Comparison of ENCODE assay signal across 23 cellular contexts in genomic region chr9:14538529-14538928, GRCh38.
DNase-seq lines count a peak whose midpoint lies in the region; ATAC-seq, FAIRE-seq and TF ChIP-seq lines count a peak whose summit lies in the region.
"Had no signal": no experiment of that assay in that cellular context is flagged by ENCODE, and none has a peak within 500 bp of the region (broad histone marks: within the 10 kb centered on the region; RNA-seq: fewer than 3 reads in every experiment).

No MANE protein-coding gene starts in this region.

- no peaks in the 10 kb centered on the region; the same call in 2 of the 3 replicates for H3K36me3 Mint-ChIP-seq in GM23338 (ENCODE audit: low read depth)
- H3K36me3 Mint-ChIP-seq: CD8-positive, alpha-beta memory T cell had no signal

- no peaks in the 10 kb centered on the region for H3F3A ChIP-seq in GM23338 (replicated peaks; ENCODE audit: low read depth)

- H3K4me2 ChIP-seq in GM23338 = no peak overlapping the region
- no peak overlapping the region for H3K4me2 ChIP-seq in H1 (ENCODE audit: insufficient read depth in 1 of 2, low read depth in 2 of 2, low read length in 2 of 2)

- no peak overlapping the region for H2BK15ac ChIP-seq in H1 (ENCODE audit: low read length)

- no peak overlapping the region for H2AK5ac ChIP-seq in H1 (ENCODE audit: low read depth, low read length)

- CTCF ChIA-PET in H1 (lab: Charles Lee; ENCODE audit: partially characterized antibody) = no interaction called here

- H3K9me3 Mint-ChIP-seq in GM23338 = no peaks in the 10 kb centered on the region; the same call in 2 of the 3 replicates
- H3K9me3 Mint-ChIP-seq: CD8-positive, alpha-beta memory T cell had no signal

- H3K18ac ChIP-seq in H1 (ENCODE audit: extremely low read depth, low read length) = no peak overlapping the region; the same call in 1 of the 2 replicates

- peaks cover 8% of the 10 kb centered on the region for H3K27me3 Mint-ChIP-seq in GM23338 (ENCODE audit: insufficient read depth, low read depth, poor library complexity)

- no peaks in the 10 kb centered on the region for H3K79me1 ChIP-seq in H1 (ENCODE audit: low read depth, low read length)

- TF ChIP-seq EP300 in H1 (IDR thresholded peaks at IDR 0.05; ENCODE audit: borderline replicate concordance in 1 of 2, low read depth in 2 of 2, low read length in 2 of 2) = no peak

- H3K79me2 ChIP-seq in GM23338 (replicated peaks; ENCODE audit: insufficient read depth) (no peaks in the 10 kb centered on the region), H1 (ENCODE audit: control insufficient read depth in 1 of 2, insufficient read depth in 2 of 2, low read length in 2 of 2) (no peaks in the 10 kb centered on the region)

- H3K14ac ChIP-seq in H1 (ENCODE audit: insufficient read length) = no peak overlapping the region

- no peak overlapping the region for H3K4me3 Mint-ChIP-seq in GM23338
- H3K4me3 Mint-ChIP-seq: CD8-positive, alpha-beta memory T cell had no signal

- no peak overlapping the region for H3K27ac Mint-ChIP-seq in GM23338
- H3K27ac Mint-ChIP-seq: CD8-positive, alpha-beta memory T cell had no signal

- intact Hi-C loops in prostate gland (cut with DNase I) (no loop called here), pancreas (cut with DNase I) (no loop called here)

- no peak overlapping the region for H3K9ac ChIP-seq in H1 (replicated peaks in 1 of 4; ENCODE audit: extremely low read depth in 1 of 4, low read depth in 3 of 4, low read length in 3 of 4)

- H3K4me1 ChIP-seq in GM23338 (ENCODE audit: insufficient read depth) (peaks cover 17% of the 10 kb centered on the region), H1 (replicated peaks in 1 of 4; ENCODE audit: control insufficient read depth in 3 of 4, insufficient read depth in 4 of 4, low read length in 3 of 4) (peaks cover 11 to 19% (median 14%) of the 10 kb centered on the region in 4 experiments), mesodermal cell (ENCODE audit: control insufficient read depth, insufficient read depth, low read length, poor library complexity, severe bottlenecking) (peaks cover 25% of the 10 kb centered on the region), prostate gland (replicated peaks) (no peaks in the 10 kb centered on the region), pancreas (no peaks in the 10 kb centered on the region)

- ATAC-seq in GM23338 (no peak), pancreas (no peak), GM21737 (IDR thresholded peaks at IDR 0.05; ENCODE audit: unreplicated experiment) (no peak)
- ATAC-seq: Right ventricle myocardium inferior had no signal

- no peak overlapping the region for H3K23ac ChIP-seq in H1 (ENCODE audit: insufficient read length)

- no peaks in the 10 kb centered on the region for H3K23me2 ChIP-seq in H1 (ENCODE audit: low read depth, low read length)

- WGBS in H1 (ENCODE audit: extremely low coverage in 1 of 2, insufficient coverage in 1 of 2, insufficient read length in 1 of 2, insufficient replicate concordance in 2 of 2, low coverage in 1 of 2, low lambda C conversion rate in 2 of 2, missing lambda C conversion rate in 1 of 2), 2 experiments = 91% methylated on average over 4 of the region's 4 CpGs; no CpG with 5 or more reads in 1 of the 2 experiments
- 94 to 100% methylated on average over 1 to 2 of the region's 4 CpGs for WGBS in mesodermal cell (ENCODE audit: insufficient coverage in 2 of 2), 2 experiments
- WGBS in prostate gland = 91% methylated on average over 4 of the region's 4 CpGs
- 76 to 86% methylated on average over 4 of the region's 4 CpGs for WGBS in pancreas, 2 donors

- TF ChIP-seq POLR2A in H1 (IDR thresholded peaks at IDR 0.05; ENCODE audit: control extremely low read depth in 1 of 2, low read depth in 2 of 2, low read length in 2 of 2) (no peak), prostate gland (IDR thresholded peaks at IDR 0.05) (no peak)

- no peak overlapping the region for H3K4ac ChIP-seq in H1 (replicated peaks; ENCODE audit: insufficient read length, low read depth, low read length)

- no peaks in the 10 kb centered on the region for H4K20me1 ChIP-seq in GM23338 (replicated peaks; ENCODE audit: insufficient read depth)
- H4K20me1 ChIP-seq in H1 (replicated peaks in 1 of 2; ENCODE audit: control insufficient read depth in 1 of 2, insufficient read depth in 2 of 2, low read length in 2 of 2) = no peaks in the 10 kb centered on the region

- TF ChIP-seq RAD21 in H1 (IDR thresholded peaks at IDR 0.05 in 1 of 2, conservative IDR thresholded peaks at IDR 0.05 in 1 of 2; ENCODE audit: low read depth in 2 of 2, low read length in 2 of 2) = no peak

- H4K8ac ChIP-seq in H1 (ENCODE audit: extremely low read depth, insufficient read depth, low read length) = no peak overlapping the region

- no peaks in the 10 kb centered on the region for H3K9me2 ChIP-seq in GM23338 (ENCODE audit: insufficient read depth)

- no peak overlapping the region for H4K91ac ChIP-seq in H1 (replicated peaks; ENCODE audit: insufficient read length, low read length)

- no peak overlapping the region for H2BK5ac ChIP-seq in H1 (ENCODE audit: low read depth, low read length)

- no peak overlapping the region for H4K5ac ChIP-seq in H1 (ENCODE audit: insufficient read length, low read depth, low read length)

- no peak overlapping the region for H2BK12ac ChIP-seq in H1 (ENCODE audit: low read depth, low read length)

- no peak overlapping the region for H3K56ac ChIP-seq in H1 (replicated peaks; ENCODE audit: insufficient read length, low read depth, low read length)

- H3K27me3 ChIP-seq in GM23338 (ENCODE audit: insufficient read depth) (no peaks in the 10 kb centered on the region), H1 (replicated peaks in 1 of 4; ENCODE audit: control insufficient read depth in 3 of 4, extremely low read depth in 1 of 4, insufficient read depth in 3 of 4, low read length in 3 of 4) (no peaks in the 10 kb centered on the region; a peak in 1 of 7 replicates), prostate gland (replicated peaks; ENCODE audit: insufficient read depth) (peaks cover 2% of the 10 kb centered on the region), pancreas (no peaks in the 10 kb centered on the region)
- H3K27me3 ChIP-seq: SJSA1 had no signal

- FAIRE-seq in H1 (lab: Jason Lieb, UNC) (no peak), pancreas (lab: Jason Lieb, UNC) (no peak)
- FAIRE-seq: A204.1, HTR-8/SVneo had no signal

- H3K27ac ChIP-seq in GM23338 (ENCODE audit: low read depth) (no peak overlapping the region), H1 (ENCODE audit: low read depth, low read length) (no peak overlapping the region), mesodermal cell (ENCODE audit: low read depth, low read length, severe bottlenecking) (peak overlapping the region; percentile 36), prostate gland (no peak overlapping the region), pancreas (no peak overlapping the region)
- H3K27ac ChIP-seq: C4-2B, SJSA1 had no signal

- H3K9me3 ChIP-seq in H1 (ENCODE audit: insufficient read depth in 2 of 2, low read depth in 1 of 2, low read length in 1 of 2) = no peaks in the 10 kb centered on the region
- H3K9me3 ChIP-seq in mesodermal cell (ENCODE audit: control insufficient read depth, low read length) = no peaks in the 10 kb centered on the region
- H3K9me3 ChIP-seq in prostate gland = no peaks in the 10 kb centered on the region
- no peaks in the 10 kb centered on the region for H3K9me3 ChIP-seq in pancreas
- H3K9me3 ChIP-seq: SJSA1 had no signal

- H2BK20ac ChIP-seq in H1 (ENCODE audit: low read length) = peak overlapping the region; percentile 55; the same call in 1 of the 2 replicates

- POLR2A ChIA-PET in H1 (lab: Charles Lee; ENCODE audit: partially characterized antibody) = no interaction called here

- DNase-seq in GM23338 (ENCODE audit: low spot score) = no peak
- DNase-seq in NCI-H82 treated with DMSO at 0.1 percent for 48 hours (lab: John Stamatoyannopoulos, UW; ENCODE audit: unreplicated experiment) = peak; percentile 96
- DNase-seq in H1 (ENCODE audit: low read depth in 1 of 2, low spot score in 2 of 2) = no peak
- no peak for DNase-seq in prostate gland (ENCODE audit: low spot score)
- DNase-seq in pancreas = no peak
- DNase-seq: Calu3; CD8-positive, alpha-beta memory T cell; DMS53; EL; HCEC 1CT; IMR-90; NCI-H1417; NCI-H1694 treated with DMSO at 0.1 percent for 48 hours; NCI-H2107; NCI-H524; NCI-H774 had no signal

- H3K4me3 ChIP-seq in GM23338 (no peak overlapping the region), H1 (ENCODE audit: extremely low read depth in 1 of 4, insufficient read depth in 2 of 4, low read depth in 3 of 4, low read length in 4 of 4) (no peak overlapping the region), mesodermal cell (ENCODE audit: extremely low read depth, insufficient read depth, low read length, poor library complexity, severe bottlenecking) (no peak overlapping the region), prostate gland (no peak overlapping the region), pancreas (no peak overlapping the region)
- H3K4me3 ChIP-seq: SJSA1 had no signal

- H3K36me3 ChIP-seq in GM23338 (ENCODE audit: insufficient read depth) (no peaks in the 10 kb centered on the region), H1 (ENCODE audit: control insufficient read depth in 2 of 4, insufficient read depth in 4 of 4, low read length in 3 of 4) (no peaks in the 10 kb centered on the region), mesodermal cell (ENCODE audit: control insufficient read depth, insufficient read depth, low read length) (no peaks in the 10 kb centered on the region), prostate gland (no peaks in the 10 kb centered on the region), pancreas (no peaks in the 10 kb centered on the region)
- H3K36me3 ChIP-seq: SJSA1 had no signal

- H2BK120ac ChIP-seq in H1 (replicated peaks; ENCODE audit: low read depth, low read length) = no peak overlapping the region

- H3K4me1 Mint-ChIP-seq in GM23338 = peaks cover 35% of the 10 kb centered on the region
- H3K4me1 Mint-ChIP-seq: CD8-positive, alpha-beta memory T cell had no signal

- TF ChIP-seq CTCF in GM23338 (conservative IDR thresholded peaks at IDR 0.05; ENCODE audit: low read depth in 2 of 2) (no peak), H1 (IDR thresholded peaks at IDR 0.05; ENCODE audit: control extremely low read depth in 1 of 3, insufficient read depth in 1 of 3, low read depth in 1 of 3, low read length in 3 of 3) (no peak), prostate gland (IDR thresholded peaks at IDR 0.05) (no peak), pancreas (IDR thresholded peaks at IDR 0.05) (no peak)

- peak overlapping the region; percentile 66; the same call in 1 of the 2 replicates for H2AFZ ChIP-seq in GM23338
- H2AFZ ChIP-seq in H1 (ENCODE audit: low read length) = 0 out of 2 replicates have a peak overlapping the region, but pooled peaks have one; percentile 48

TF ChIP-seq in GM23338, 12 proteins besides CTCF, POLR2A, EP300 and RAD21 (continues in another document):
- no peak for TF ChIP-seq JUNB (IDR thresholded peaks at IDR 0.05; ENCODE audit: unreplicated experiment)
- no peak for TF ChIP-seq EZH2 (IDR thresholded peaks at IDR 0.05; ENCODE audit: low read depth, unreplicated experiment)
- no peak for TF ChIP-seq CREB1 (CRISPR knock-in tag; IDR thresholded peaks at IDR 0.05; ENCODE audit: low read depth)
